ENCODE assay signal across 19 cellular contexts in genomic region chr13:113654591-113655357, GRCh38. TPM values are rescaled to one million over a fixed set of nuclear protein-coding genes. Genes with fewer than 3 reads are reported as not detected.
A peak's percentile ranks its signal among the peaks of the same experiment; 100 is the strongest.
DNase-seq lines count a peak whose midpoint lies in the region; ATAC-seq and TF ChIP-seq lines count a peak whose summit lies in the region.
"Had no signal": no experiment of that assay in that cellular context is flagged by ENCODE, and none has a peak within 500 bp of the region (broad histone marks: within the 10 kb centered on the region; RNA-seq: fewer than 3 reads in every experiment).

No MANE protein-coding gene starts in this region.

- H3K36me3 Mint-ChIP-seq in activated naive CD4-positive, alpha-beta T cell treated with anti-CD3 and anti-CD28 coated beads, Interleukin-2, amount 10 ng/mL, durations not matched to agents 7 days and 5 days: no peaks in the 10 kb centered on the region
- H3K36me3 Mint-ChIP-seq in chondrocyte (ENCODE audit: low read depth): no peaks in the 10 kb centered on the region
- no peaks in the 10 kb centered on the region for H3K36me3 Mint-ChIP-seq in type B pancreatic cell
- H3K36me3 Mint-ChIP-seq: naive thymus-derived CD4-positive, alpha-beta T cell had no signal

- H3K4me3 Mint-ChIP-seq in activated naive CD4-positive, alpha-beta T cell treated with anti-CD3 and anti-CD28 coated beads, Interleukin-2, amount 10 ng/mL, durations not matched to agents 7 days and 5 days: no peak overlapping the region
- H3K4me3 Mint-ChIP-seq in chondrocyte (ENCODE audit: unreplicated experiment): no peak overlapping the region
- H3K4me3 Mint-ChIP-seq in type B pancreatic cell: no peak overlapping the region
- H3K4me3 Mint-ChIP-seq: naive thymus-derived CD4-positive, alpha-beta T cell had no signal

- no peaks in the 10 kb centered on the region for H3K27me3 Mint-ChIP-seq in activated naive CD4-positive, alpha-beta T cell treated with anti-CD3 and anti-CD28 coated beads, Interleukin-2, amount 10 ng/mL, durations not matched to agents 7 days and 5 days
- H3K27me3 Mint-ChIP-seq in chondrocyte (ENCODE audit: low read depth) (no peaks in the 10 kb centered on the region), type B pancreatic cell (no peaks in the 10 kb centered on the region)
- H3K27me3 Mint-ChIP-seq: naive thymus-derived CD4-positive, alpha-beta T cell had no signal

- TF ChIP-seq CTCF in chondrocyte (IDR thresholded peaks at IDR 0.05) (no peak), type B pancreatic cell (conservative IDR thresholded peaks at IDR 0.05) (no peak)

- CTCF ChIA-PET in activated naive CD4-positive, alpha-beta T cell treated with anti-CD3 and anti-CD28 coated beads, Interleukin-2, amount 10 ng/mL, durations not matched to agents 7 days and 5 days (lab: Charles Lee): interaction anchor here (0.6 kb wide), 1 partner anchor 242 kb away, joined by 3 read pairs; no protein-coding TSS in a partner anchor

- H3K9me3 Mint-ChIP-seq in activated naive CD4-positive, alpha-beta T cell treated with anti-CD3 and anti-CD28 coated beads, Interleukin-2, amount 10 ng/mL, durations not matched to agents 7 days and 5 days: no peaks in the 10 kb centered on the region
- H3K9me3 Mint-ChIP-seq in chondrocyte (ENCODE audit: low read depth) (no peaks in the 10 kb centered on the region), type B pancreatic cell (no peaks in the 10 kb centered on the region)
- H3K9me3 Mint-ChIP-seq: naive thymus-derived CD4-positive, alpha-beta T cell had no signal

- peak; percentile 10 for DNase-seq in activated naive CD4-positive, alpha-beta T cell treated with anti-CD3 and anti-CD28 coated beads, Interleukin-2, amount 10 ng/mL, durations not matched to agents 7 days and 5 days
- DNase-seq in activated naive CD4-positive, alpha-beta T cell treated with anti-CD3 and anti-CD28 coated beads, Interleukin-2, amount 50 U/mL, for 16 hours: no peak
- DNase-seq in chondrocyte (ENCODE audit: low spot score): peak; percentile 85
- DNase-seq in mesenteric fat pad (ENCODE audit: low spot score): peak; percentile 83
- DNase-seq in type B pancreatic cell (ENCODE audit: extremely low spot score, unreplicated experiment): peak; percentile 60
- no peak for DNase-seq in T1000 (lab: John Stamatoyannopoulos, UW)
- DNase-seq in HCEC 1CT: no peak
- DNase-seq: activated gamma-delta T cell treated with Interleukin-2 at 50 U/mL for 16 hours; KG1; naive thymus-derived CD4-positive, alpha-beta T cell; NCI-H1048; NCI-H446 treated with DMSO at 0.1 percent for 48 hours; NK-92 treated with Interleukin-12 subunit alpha and Interleukin-12 subunit beta, amount 100 ng/mL, for 24 hours had no signal

- no peaks in the 10 kb centered on the region for H3K4me1 Mint-ChIP-seq in activated naive CD4-positive, alpha-beta T cell treated with anti-CD3 and anti-CD28 coated beads, Interleukin-2, amount 10 ng/mL, durations not matched to agents 7 days and 5 days
- H3K4me1 Mint-ChIP-seq in chondrocyte (ENCODE audit: low read depth) (peaks cover 18% of the 10 kb centered on the region), type B pancreatic cell (ENCODE audit: unreplicated experiment) (peaks cover 9% of the 10 kb centered on the region)

- no peak for ATAC-seq in HG03378 (IDR thresholded peaks at IDR 0.05; ENCODE audit: unreplicated experiment)
- ATAC-seq: naive thymus-derived CD4-positive, alpha-beta T cell; psoas muscle had no signal

- H3K27ac Mint-ChIP-seq in activated naive CD4-positive, alpha-beta T cell treated with anti-CD3 and anti-CD28 coated beads, Interleukin-2, amount 10 ng/mL, durations not matched to agents 7 days and 5 days: no peak overlapping the region
- no peak overlapping the region for H3K27ac Mint-ChIP-seq in chondrocyte (ENCODE audit: unreplicated experiment)
- no peak overlapping the region for H3K27ac Mint-ChIP-seq in type B pancreatic cell

RNA-seq across cellular contexts. Expression of gene ATP4B, which starts 3.2 kb away (rescaled TPM):
- total RNA-seq in chondrocyte: not detected in 3 replicates
- not detected for total RNA-seq in mesenteric fat pad
- 2.0 and 26.7 TPM in 2 replicates for total RNA-seq in type B pancreatic cell (ENCODE audit: low replicate concordance)
- total RNA-seq: ascending aorta; lung microvascular endothelial cell; naive thymus-derived CD4-positive, alpha-beta T cell; psoas muscle; subcutaneous adipose tissue had no signal

RNA-seq across cellular contexts. Expression of gene GRK1, which starts 12.2 kb away (rescaled TPM):
- total RNA-seq in chondrocyte (0.07 TPM in 1 of 3 replicates, not detected in the others), mesenteric fat pad (not detected), type B pancreatic cell (ENCODE audit: low replicate concordance) (0.24 and 0.85 TPM in 2 replicates)
- total RNA-seq: ascending aorta; glomerular endothelial cell; lung microvascular endothelial cell; naive thymus-derived CD4-positive, alpha-beta T cell; subcutaneous adipose tissue had no signal

Comparison
In these comparisons a context has a peak if more than half of its experiments do, and no peak if none do; other contexts are left out.
1. DNase-seq: peak in activated naive CD4-positive, alpha-beta T cell treated with anti-CD3 and anti-CD28 coated beads, Interleukin-2, amount 10 ng/mL, durations not matched to agents 7 days and 5 days (single experiment), chondrocyte (single experiment), mesenteric fat pad (single experiment) and type B pancreatic cell (single experiment); none in activated naive CD4-positive, alpha-beta T cell treated with anti-CD3 and anti-CD28 coated beads, Interleukin-2, amount 50 U/mL, for 16 hours (single experiment), T1000 (single experiment) and HCEC 1CT (single experiment).